2 cellular contexts compared by ENCODE assay signal in genomic region chr14:68974759-68975347, GRCh38.
TF ChIP-seq lines count a peak whose summit lies in the region.

No MANE protein-coding gene starts in this region.

TF ChIP-seq in SK-N-SH, 30 proteins besides CTCF, POLR2A, EP300 and RAD21 (continued from another document):
- no peak for TF ChIP-seq ZBTB33 (IDR thresholded peaks at IDR 0.05; ENCODE audit: borderline replicate concordance, low read depth)
- no peak for TF ChIP-seq USF2 (IDR thresholded peaks at IDR 0.05; ENCODE audit: borderline replicate concordance, low read depth, low read length)
- TF ChIP-seq MAX (IDR thresholded peaks at IDR 0.05; ENCODE audit: low read depth), result no peak
- no peak for TF ChIP-seq TCF12 (IDR thresholded peaks at IDR 0.05)
- no peak for TF ChIP-seq GABPA (IDR thresholded peaks at IDR 0.05; ENCODE audit: low read depth)
- no peak for TF ChIP-seq FOSL2 (IDR thresholded peaks at IDR 0.05; ENCODE audit: borderline replicate concordance, low read depth)
- TF ChIP-seq FOXM1 (IDR thresholded peaks at IDR 0.05; ENCODE audit: low read depth), result no peak

TF ChIP-seq in SK-N-SH treated with all-trans-retinoic acid at 6 μM for 48 hours, 23 proteins besides CTCF, POLR2A, EP300 and RAD21 (continued from another document):
- no peak for TF ChIP-seq PATZ1 (CRISPR knock-in tag; IDR thresholded peaks at IDR 0.05; ENCODE audit: borderline replicate concordance)
- no peak for TF ChIP-seq TSHZ2 (CRISPR knock-in tag; IDR thresholded peaks at IDR 0.05)
- TF ChIP-seq CSDC2 (CRISPR knock-in tag; IDR thresholded peaks at IDR 0.05), result no peak
